ENCODE assay signal across 20 cellular contexts in the genomic region with DNA sequence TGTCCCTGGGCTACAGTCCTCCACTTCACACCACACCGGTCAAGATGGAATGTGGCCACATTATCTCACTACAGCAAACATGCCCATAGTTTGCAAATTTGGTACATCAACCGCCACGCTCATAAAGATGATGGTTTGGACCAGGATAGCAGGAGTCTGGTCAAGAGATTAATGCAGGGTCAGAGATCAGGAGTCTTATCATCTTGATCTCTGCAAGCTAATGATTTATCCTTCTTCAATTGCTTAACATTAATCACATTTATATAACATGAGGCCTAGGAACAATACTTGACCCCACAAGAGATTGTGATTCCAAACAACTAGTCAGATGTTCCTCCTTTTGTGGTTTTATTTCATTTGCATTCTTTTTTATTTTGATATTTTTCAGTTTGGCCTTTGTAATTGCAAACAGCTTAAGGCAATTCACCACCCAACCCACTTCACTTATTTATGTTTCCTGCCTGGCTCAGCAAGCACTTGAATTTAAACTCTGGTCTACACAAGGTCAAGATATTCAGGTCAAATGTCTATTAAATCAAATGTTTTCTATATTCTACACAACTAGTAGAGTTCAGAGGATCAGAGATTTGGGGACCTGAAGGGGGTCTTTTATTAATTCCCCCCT.
A peak's percentile ranks its signal among the peaks of the same experiment; 100 is the strongest.
DNase-seq lines count a peak whose midpoint lies in the region; ATAC-seq, FAIRE-seq and TF ChIP-seq lines count a peak whose summit lies in the region.
"Had no signal": no experiment of that assay in that cellular context is flagged by ENCODE, and none has a peak within 500 bp of the region (broad histone marks: within the 10 kb centered on the region; RNA-seq: fewer than 3 reads in every experiment).

No MANE protein-coding gene starts in this region.

- peaks cover 3% of the 10 kb centered on the region for H3K9me3 Mint-ChIP-seq in astrocyte (ENCODE audit: unreplicated experiment)
- H3K9me3 Mint-ChIP-seq in activated CD8-positive, alpha-beta memory T cell treated with anti-CD3 and anti-CD28 coated beads, Interleukin-2, amount 10 ng/mL, durations not matched to agents 7 days and 5 days (ENCODE audit: low read depth): no peaks in the 10 kb centered on the region
- H3K9me3 Mint-ChIP-seq: neural progenitor cell had no signal

- ATAC-seq in left lung (peak; percentile 42), GM21367 (IDR thresholded peaks at IDR 0.05; ENCODE audit: unreplicated experiment) (no peak), HG02798 (IDR thresholded peaks at IDR 0.05; ENCODE audit: poor library complexity, unreplicated experiment) (no peak), SK-N-SH treated with all-trans-retinoic acid at 6 μM for 48 hours (no peak)
- ATAC-seq in activated CD8-positive, alpha-beta memory T cell treated with anti-CD3 and anti-CD28 coated beads, Interleukin-2, amount 10 ng/mL, durations not matched to agents 7 days and 5 days: no peak
- ATAC-seq: psoas muscle had no signal

- H3K4me1 ChIP-seq in astrocyte (ENCODE audit: insufficient read depth, low read length) (peaks cover 9% of the 10 kb centered on the region), left lung (peaks cover 3 to 21% of the 10 kb centered on the region in 2 donors)
- H3K4me1 ChIP-seq: neural progenitor cell, psoas muscle had no signal

- CTCF ChIA-PET in activated CD8-positive, alpha-beta memory T cell treated with anti-CD3 and anti-CD28 coated beads, Interleukin-2, amount 10 ng/mL, durations not matched to agents 7 days and 5 days (lab: Charles Lee): no interaction called here

- H3K36me3 ChIP-seq in astrocyte (ENCODE audit: insufficient read depth, low read length) (no peaks in the 10 kb centered on the region), left lung (no peaks in the 10 kb centered on the region)
- H3K36me3 ChIP-seq: lower lobe of right lung, neural progenitor cell had no signal

- H3K27me3 Mint-ChIP-seq in astrocyte (ENCODE audit: low read depth, unreplicated experiment): no peaks in the 10 kb centered on the region
- no peaks in the 10 kb centered on the region for H3K27me3 Mint-ChIP-seq in activated CD8-positive, alpha-beta memory T cell treated with anti-CD3 and anti-CD28 coated beads, Interleukin-2, amount 10 ng/mL, durations not matched to agents 7 days and 5 days

- DNase-seq in GM04503 (ENCODE audit: low read depth): peak; percentile 29
- DNase-seq in astrocyte (ENCODE audit: low read depth): peak; percentile 10
- no peak for DNase-seq in left lung
- no peak for DNase-seq in activated CD8-positive, alpha-beta memory T cell treated with anti-CD3 and anti-CD28 coated beads, Interleukin-2, amount 10 ng/mL, durations not matched to agents 7 days and 5 days
- DNase-seq: activated CD4-positive, alpha-beta T cell treated with anti-CD3 and anti-CD28 coated beads, Interleukin-2, amount 50 U/mL, for 48 hours; activated gamma-delta T cell; AML-193; COR-L47; cortex of kidney; DND-41; KBM-7; lower lobe of right lung; NCI-H2171 treated with DMSO at 0.1 percent for 48 hours; NCI-H69; psoas muscle had no signal

- no peak for TF ChIP-seq CTCF in astrocyte (IDR thresholded peaks at IDR 0.05; ENCODE audit: insufficient read depth, low read depth, low read length)
- TF ChIP-seq CTCF in left lung (IDR thresholded peaks at IDR 0.05): no peak

- no peak overlapping the region for H3K4me3 Mint-ChIP-seq in astrocyte (ENCODE audit: unreplicated experiment)
- H3K4me3 Mint-ChIP-seq in activated CD8-positive, alpha-beta memory T cell treated with anti-CD3 and anti-CD28 coated beads, Interleukin-2, amount 10 ng/mL, durations not matched to agents 7 days and 5 days: no peak overlapping the region
- H3K4me3 Mint-ChIP-seq: neural progenitor cell had no signal

- H3K9me3 ChIP-seq in astrocyte (ENCODE audit: insufficient read depth, low read depth, low read length) (no peaks in the 10 kb centered on the region), left lung (no peaks in the 10 kb centered on the region)
- H3K9me3 ChIP-seq: lower lobe of right lung, psoas muscle had no signal

- H3K27ac Mint-ChIP-seq in astrocyte (ENCODE audit: unreplicated experiment): no peak overlapping the region
- no peak overlapping the region for H3K27ac Mint-ChIP-seq in activated CD8-positive, alpha-beta memory T cell treated with anti-CD3 and anti-CD28 coated beads, Interleukin-2, amount 10 ng/mL, durations not matched to agents 7 days and 5 days
- H3K27ac Mint-ChIP-seq: neural progenitor cell had no signal

- H3K4me1 Mint-ChIP-seq in astrocyte (ENCODE audit: low read depth, unreplicated experiment): peaks cover 8% of the 10 kb centered on the region
- H3K4me1 Mint-ChIP-seq in activated CD8-positive, alpha-beta memory T cell treated with anti-CD3 and anti-CD28 coated beads, Interleukin-2, amount 10 ng/mL, durations not matched to agents 7 days and 5 days: no peaks in the 10 kb centered on the region
- H3K4me1 Mint-ChIP-seq: neural progenitor cell had no signal

- H3K9ac ChIP-seq in astrocyte (ENCODE audit: low read length): no peak overlapping the region
- H3K9ac ChIP-seq: neural progenitor cell had no signal

- H2AFZ ChIP-seq in astrocyte (ENCODE audit: low read depth, low read length): no peak overlapping the region
- H2AFZ ChIP-seq: neural progenitor cell had no signal

- no peaks in the 10 kb centered on the region for H4K20me1 ChIP-seq in astrocyte (ENCODE audit: insufficient read depth, low read length)

- H3K36me3 Mint-ChIP-seq in astrocyte (ENCODE audit: low read depth, unreplicated experiment): no peaks in the 10 kb centered on the region
- peaks cover 1% of the 10 kb centered on the region for H3K36me3 Mint-ChIP-seq in activated CD8-positive, alpha-beta memory T cell treated with anti-CD3 and anti-CD28 coated beads, Interleukin-2, amount 10 ng/mL, durations not matched to agents 7 days and 5 days
- H3K36me3 Mint-ChIP-seq: neural progenitor cell had no signal

- FAIRE-seq in astrocyte (lab: Jason Lieb, UNC): no peak
- FAIRE-seq: bronchial epithelial cell had no signal

- H3K27ac ChIP-seq in astrocyte (ENCODE audit: low read depth, low read length) (no peak overlapping the region), left lung (peak overlapping the region in 1 of 2 donors; percentile 73)
- H3K27ac ChIP-seq: neural progenitor cell, psoas muscle had no signal

- H3K4me2 ChIP-seq in astrocyte (ENCODE audit: low read length): no peak overlapping the region
- H3K4me2 ChIP-seq: neural progenitor cell had no signal

- H3K27me3 ChIP-seq in astrocyte (ENCODE audit: insufficient read depth, low read length) (no peaks in the 10 kb centered on the region), left lung (no peaks in the 10 kb centered on the region)
- H3K27me3 ChIP-seq: neural progenitor cell had no signal

- H3K79me2 ChIP-seq in astrocyte (ENCODE audit: insufficient read depth, low read length): no peaks in the 10 kb centered on the region

- intact Hi-C loops in left lung (cut with DNase I): no loop called here

- H3K4me3 ChIP-seq in astrocyte (ENCODE audit: insufficient read depth, low read depth, low read length): no peak overlapping the region
- no peak overlapping the region for H3K4me3 ChIP-seq in left lung
- H3K4me3 ChIP-seq: lower lobe of right lung, neural progenitor cell, psoas muscle had no signal

TF ChIP-seq in SK-N-SH treated with all-trans-retinoic acid at 6 μM for 48 hours, 23 proteins besides CTCF, POLR2A, EP300 and RAD21:
- TF ChIP-seq ARNTL (CRISPR knock-in tag; IDR thresholded peaks at IDR 0.05; ENCODE audit: borderline replicate concordance, low read depth): no peak

Comparison
In these comparisons a context has a peak if more than half of its experiments do, and no peak if none do; other contexts are left out.
1. DNase-seq: peak in GM04503 (single experiment) and astrocyte (single experiment); none in left lung (0 of 2) and activated CD8-positive, alpha-beta memory T cell treated with anti-CD3 and anti-CD28 coated beads, Interleukin-2, amount 10 ng/mL, durations not matched to agents 7 days and 5 days (single experiment).